8 cellular contexts compared by ENCODE assay signal in genomic region chr6:17042422-17043147, GRCh38. TPM values are rescaled to one million over a fixed set of nuclear protein-coding genes. Genes with fewer than 3 reads are reported as not detected.
DNase-seq lines count a peak whose midpoint lies in the region; ATAC-seq and TF ChIP-seq lines count a peak whose summit lies in the region.

No MANE protein-coding gene starts in this region.

- intact Hi-C loops in HCT116 (cut with micrococcal nuclease), result no loop called here
- intact Hi-C loops in adrenal gland (cut with DNase I), result no loop called here

- H3K4me1 Mint-ChIP-seq in activated naive CD4-positive, alpha-beta T cell treated with anti-CD3 and anti-CD28 coated beads, Interleukin-2, amount 10 ng/mL, durations not matched to agents 7 days and 5 days, result no peaks in the 10 kb centered on the region

- CTCF ChIA-PET in HCT116 (lab: Charles Lee), result interaction anchor here (1.0 to 1.6 kb wide), 3 partner anchors 9 to 44 kb away, joined by 3 to 4 read pairs (median 4); no protein-coding TSS in a partner anchor
- CTCF ChIA-PET in activated naive CD4-positive, alpha-beta T cell treated with anti-CD3 and anti-CD28 coated beads, Interleukin-2, amount 10 ng/mL, durations not matched to agents 7 days and 5 days (lab: Charles Lee), result no interaction called here

- no peak overlapping the region for H3K9ac ChIP-seq in HCT116 (ENCODE audit: low read length)

- RAD21 ChIA-PET in HCT116 (lab: Charles Lee; ENCODE audit: low non-redundant PET in 1 of 2, low total read pairs in 2 of 2, uncharacterized antibody in 2 of 2, unreplicated experiment in 2 of 2), result no interaction called here

- H3K79me2 ChIP-seq in HCT116 (ENCODE audit: insufficient read depth, low read length) (no peaks in the 10 kb centered on the region), hepatocyte (no peaks in the 10 kb centered on the region)

- TF ChIP-seq CTCF in HCT116 (IDR thresholded peaks at IDR 0.05 in 2 of 3, conservative IDR thresholded peaks at IDR 0.05 in 1 of 3; ENCODE audit: borderline replicate concordance in 1 of 3, insufficient read depth in 1 of 3, low read depth in 2 of 3, low read length in 2 of 3), result peak; percentile 36 to 55 (median 45); a peak in 5 of 6 replicates
- TF ChIP-seq CTCF in adrenal gland (IDR thresholded peaks at IDR 0.05), result peak in 1 of 6 experiments; percentile 29
- peak; percentile 42 for TF ChIP-seq CTCF in hepatocyte (IDR thresholded peaks at IDR 0.05; ENCODE audit: poor library complexity)

- no TSS peak for BruUV-seq in HCT116 (replicated peaks; lab: Mats Ljungman, UMichigan)

- H3K27me3 Mint-ChIP-seq in activated naive CD4-positive, alpha-beta T cell treated with anti-CD3 and anti-CD28 coated beads, Interleukin-2, amount 10 ng/mL, durations not matched to agents 7 days and 5 days, result peaks cover 6% of the 10 kb centered on the region

- POLR2A ChIA-PET in HCT116 (lab: Charles Lee), result no interaction called here

- no peaks in the 10 kb centered on the region for H3K9me3 ChIP-seq in HCT116 (ENCODE audit: control insufficient read depth in 1 of 2, insufficient read depth in 1 of 2, low read depth in 1 of 2, low read length in 2 of 2)
- no peaks in the 10 kb centered on the region for H3K9me3 ChIP-seq in adrenal gland (replicated peaks in 1 of 3)
- no peaks in the 10 kb centered on the region for H3K9me3 ChIP-seq in hepatocyte (ENCODE audit: low read depth)

- DNase-seq in HCT116 (ENCODE audit: low read depth, low spot score), result peak; percentile 34
- peak; percentile 26 to 59 (median 48) for DNase-seq in adrenal gland
- peak; percentile 84 for DNase-seq in hepatocyte (ENCODE audit: low spot score)
- DNase-seq in renal cortical epithelial cell (ENCODE audit: low read depth), result peak; percentile 51
- DNase-seq in NCI-H2081 treated with DMSO at 0.1 percent for 48 hours (lab: John Stamatoyannopoulos, UW), result no peak
- no peak for DNase-seq in stimulated activated CD4-positive, alpha-beta T cell treated with anti-CD3 and anti-CD28 coated beads, Interleukin-1b, Interleukin-23, amount 100 ng/mL, for 48 hours
- no peak for DNase-seq in NCI-H524 treated with DMSO at 0.1 percent for 48 hours (lab: John Stamatoyannopoulos, UW)
- no peak for DNase-seq in activated naive CD4-positive, alpha-beta T cell treated with anti-CD3 and anti-CD28 coated beads, Interleukin-2, amount 10 ng/mL, durations not matched to agents 7 days and 5 days

- WGBS in adrenal gland, 4 donors, result 7 to 14% (median 9%) methylated on average over 5 of the region's 5 CpGs
- WGBS in hepatocyte (ENCODE audit: low lambda C conversion rate, missing lambda C conversion rate), result 4% methylated on average over 5 of the region's 5 CpGs

- H3K4me1 ChIP-seq in HCT116 (ENCODE audit: control insufficient read depth in 1 of 2, insufficient read depth in 2 of 2, low read length in 2 of 2) (peaks cover 0 to 12% of the 10 kb centered on the region in 2 experiments; a peak in 2 of 4 replicates), adrenal gland (replicated peaks in 1 of 2) (peaks cover 0 to 7% of the 10 kb centered on the region in 2 donors), hepatocyte (ENCODE audit: insufficient read depth) (peaks cover 4% of the 10 kb centered on the region)

- H3K9me3 Mint-ChIP-seq in activated naive CD4-positive, alpha-beta T cell treated with anti-CD3 and anti-CD28 coated beads, Interleukin-2, amount 10 ng/mL, durations not matched to agents 7 days and 5 days, result no peaks in the 10 kb centered on the region

- H3K27ac ChIP-seq in HCT116 (ENCODE audit: low read depth, low read length) (no peak overlapping the region), adrenal gland (no peak overlapping the region), hepatocyte (peak overlapping the region; percentile 55)

- no peaks in the 10 kb centered on the region for H4K20me1 ChIP-seq in HCT116 (ENCODE audit: insufficient read depth)
- H4K20me1 ChIP-seq in hepatocyte (ENCODE audit: insufficient read depth, poor library complexity, severe bottlenecking), result no peaks in the 10 kb centered on the region

- TF ChIP-seq RAD21 in HCT116 (IDR thresholded peaks at IDR 0.05; ENCODE audit: low read depth), result peak; percentile 41; the same call in 1 of the 2 replicates

- H2AFZ ChIP-seq in HCT116 (ENCODE audit: low read depth, low read length, poor library complexity, severe bottlenecking), result peak overlapping the region; percentile 91
- H2AFZ ChIP-seq in hepatocyte, result peak overlapping the region; percentile 7

- no peak overlapping the region for H3K27ac Mint-ChIP-seq in activated naive CD4-positive, alpha-beta T cell treated with anti-CD3 and anti-CD28 coated beads, Interleukin-2, amount 10 ng/mL, durations not matched to agents 7 days and 5 days

- TF ChIP-seq POLR2A in HCT116 (IDR thresholded peaks at IDR 0.05; ENCODE audit: borderline replicate concordance, extremely low read depth, insufficient read depth, insufficient read length) (no peak), adrenal gland (IDR thresholded peaks at IDR 0.05) (no peak)

- H3K4me2 ChIP-seq in HCT116 (ENCODE audit: low read length), result peak overlapping the region; percentile 57
- peak overlapping the region; percentile 62 for H3K4me2 ChIP-seq in hepatocyte

- peak overlapping the region in 1 of 2 experiments; percentile 7; a peak in 1 of 4 replicates for H3K4me3 ChIP-seq in HCT116 (replicated peaks in 1 of 2; ENCODE audit: low read depth in 1 of 2, low read length in 2 of 2)
- no peak overlapping the region for H3K4me3 ChIP-seq in adrenal gland
- H3K4me3 ChIP-seq in hepatocyte, result no peak overlapping the region

- H3K27me3 ChIP-seq in HCT116 (ENCODE audit: insufficient read depth, low read length), result no peaks in the 10 kb centered on the region
- H3K27me3 ChIP-seq in adrenal gland, result peaks cover 12% of the 10 kb centered on the region
- H3K27me3 ChIP-seq in hepatocyte, result no peaks in the 10 kb centered on the region

- ATAC-seq in HCT116, result peak; percentile 99

- no peaks in the 10 kb centered on the region for H3K36me3 Mint-ChIP-seq in activated naive CD4-positive, alpha-beta T cell treated with anti-CD3 and anti-CD28 coated beads, Interleukin-2, amount 10 ng/mL, durations not matched to agents 7 days and 5 days

- H3K9me2 ChIP-seq in HCT116 (ENCODE audit: insufficient read depth) (no peaks in the 10 kb centered on the region; the same call in 1 of the 2 replicates), hepatocyte (replicated peaks; ENCODE audit: insufficient read depth) (no peaks in the 10 kb centered on the region)

- H3K36me3 ChIP-seq in HCT116 (ENCODE audit: control insufficient read depth in 1 of 2, insufficient read depth in 2 of 2, low read length in 2 of 2), result no peaks in the 10 kb centered on the region
- H3K36me3 ChIP-seq in adrenal gland (replicated peaks in 1 of 2), result no peaks in the 10 kb centered on the region
- H3K36me3 ChIP-seq in hepatocyte (replicated peaks; ENCODE audit: insufficient read depth, low read depth), result no peaks in the 10 kb centered on the region

- no peak overlapping the region for H3K4me3 Mint-ChIP-seq in activated naive CD4-positive, alpha-beta T cell treated with anti-CD3 and anti-CD28 coated beads, Interleukin-2, amount 10 ng/mL, durations not matched to agents 7 days and 5 days

TF ChIP-seq in HCT116, 20 proteins besides CTCF, POLR2A, EP300 and RAD21:
- TF ChIP-seq POLR2AphosphoS5 (IDR thresholded peaks at IDR 0.05; ENCODE audit: low read depth, low read length), result no peak
- 0 out of 2 replicates have a peak, but pooled peaks have one; percentile 17 for TF ChIP-seq CBX3 (IDR thresholded peaks at IDR 0.05; ENCODE audit: low read depth)
- TF ChIP-seq SP1 (IDR thresholded peaks at IDR 0.05; ENCODE audit: low read depth), result 0 out of 2 replicates have a peak, but pooled peaks have one; percentile 7

RNA-seq across cellular contexts. Expression of gene STMND1, which starts 59.3 kb away (rescaled TPM):
- not detected for total RNA-seq in HCT116 (2021; ENCODE audit: unreplicated experiment)
- 0.13 TPM in 1 of 2 replicates, not detected in the other for polyA plus RNA-seq in HCT116 (2012)
- total RNA-seq in adrenal gland, result not detected
- not detected for polyA plus RNA-seq in adrenal gland
- 0.27 TPM in 1 of 2 replicates, not detected in the other for total RNA-seq in hepatocyte
- 0.39 TPM in 1 of 2 replicates, not detected in the other for polyA plus RNA-seq in hepatocyte
- total RNA-seq in renal cortical epithelial cell, result not detected in 2 replicates

Comparison
In these comparisons a context has a peak if more than half of its experiments do, and no peak if none do; other contexts are left out.
1. DNase-seq: peak in HCT116 (single experiment), adrenal gland (7 of 7), hepatocyte (single experiment) and renal cortical epithelial cell (single experiment); none in NCI-H2081 treated with DMSO at 0.1 percent for 48 hours (single experiment), stimulated activated CD4-positive, alpha-beta T cell treated with anti-CD3 and anti-CD28 coated beads, Interleukin-1b, Interleukin-23, amount 100 ng/mL, for 48 hours (single experiment), NCI-H524 treated with DMSO at 0.1 percent for 48 hours (single experiment) and activated naive CD4-positive, alpha-beta T cell treated with anti-CD3 and anti-CD28 coated beads, Interleukin-2, amount 10 ng/mL, durations not matched to agents 7 days and 5 days (single experiment).